Comparison of ENCODE assay signal across 8 cellular contexts in the genomic region with DNA sequence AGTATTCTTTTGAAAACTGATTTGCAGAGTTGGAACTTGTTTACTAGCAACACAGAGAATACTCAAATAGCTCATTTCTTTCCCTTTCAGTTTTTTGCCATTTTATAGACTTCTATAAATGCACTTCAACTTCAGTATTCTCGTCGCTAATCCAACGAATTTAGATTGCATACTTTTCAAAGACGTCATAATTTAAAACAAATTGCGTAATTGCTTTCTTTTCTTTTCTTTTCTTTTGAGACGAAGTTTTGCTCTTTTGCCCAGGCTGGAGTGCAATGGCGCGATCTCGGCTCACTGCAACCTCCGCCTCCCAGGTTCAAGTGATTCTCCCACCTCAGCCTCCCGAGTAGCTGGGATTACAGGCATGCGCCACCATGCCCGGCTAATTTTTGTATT. TPM values are rescaled to one million over a fixed set of nuclear protein-coding genes. Genes with fewer than 3 reads are reported as not detected.
A peak's percentile ranks its signal among the peaks of the same experiment; 100 is the strongest.
DNase-seq lines count a peak whose midpoint lies in the region; ATAC-seq and TF ChIP-seq lines count a peak whose summit lies in the region.
"Not testable (repeated sequence)": the region's sequence is repeated elsewhere in the genome, so short reads cannot be mapped to it uniquely, and the experiment has no call there.

No MANE protein-coding gene starts in this region.

- not testable (repeated sequence) for H3K9me2 ChIP-seq in DOHH2 (replicated peaks; ENCODE audit: control insufficient read depth, low read length); PC-3 (replicated peaks; ENCODE audit: low read length)

- H3K36me3 Mint-ChIP-seq in activated T-cell treated with anti-CD3 and anti-CD28 coated beads, Interleukin-2, amount 50 U/mL, for 72 hours (ENCODE audit: insufficient read depth in 2 of 2); naive thymus-derived CD4-positive, alpha-beta T cell: not testable (repeated sequence)

- not testable (repeated sequence) for TF ChIP-seq CTCF in DOHH2 (IDR thresholded peaks at IDR 0.05; ENCODE audit: low read depth, low read length, poor library complexity, severe bottlenecking); PC-3 (conservative IDR thresholded peaks at IDR 0.05; ENCODE audit: low read depth, low read length); dorsolateral prefrontal cortex (IDR thresholded peaks at IDR 0.05 in 54 of 56, conservative IDR thresholded peaks at IDR 0.05 in 2 of 56; ENCODE audit: low read depth in 1 of 56, partially characterized antibody in 56 of 56); right atrium auricular region (IDR thresholded peaks at IDR 0.05); uterus (IDR thresholded peaks at IDR 0.05)

- H3K27me3 ChIP-seq in DOHH2 (ENCODE audit: control insufficient read depth, low read length), result 0 out of 2 replicates have a peak, but pooled peaks cover 11% of the 10 kb centered on the region
- H3K27me3 ChIP-seq in PC-3 (ENCODE audit: low read length); dorsolateral prefrontal cortex; right atrium auricular region; naive thymus-derived CD4-positive, alpha-beta T cell (ENCODE audit: control insufficient read depth in 2 of 2, insufficient read depth in 2 of 2, low read length in 2 of 2); skeletal muscle tissue (ENCODE audit: control insufficient read depth in 3 of 3, insufficient read depth in 3 of 3, low read length in 3 of 3); uterus: not testable (repeated sequence)

- not testable (repeated sequence) for H3F3A ChIP-seq in DOHH2 (ENCODE audit: control insufficient read depth, insufficient read depth); PC-3 (ENCODE audit: low read length, unreplicated experiment)

- CTCF ChIA-PET in PC-3 (lab: Charles Lee), result not testable (repeated sequence)
- CTCF ChIA-PET in naive thymus-derived CD4-positive, alpha-beta T cell (lab: Charles Lee), result interaction anchor here (1.5 kb wide), 1 partner anchor 55 kb away, joined by 3 read pairs; no protein-coding TSS in a partner anchor

- H3K36me3 ChIP-seq in DOHH2 (ENCODE audit: control insufficient read depth, low read length); PC-3 (ENCODE audit: low read depth, low read length); right atrium auricular region; naive thymus-derived CD4-positive, alpha-beta T cell (ENCODE audit: control insufficient read depth in 2 of 3, insufficient read depth in 3 of 3, low read length in 3 of 3); skeletal muscle tissue (ENCODE audit: control insufficient read depth in 3 of 3, insufficient read depth in 3 of 3, low read length in 3 of 3); uterus: not testable (repeated sequence)

- BruUV-seq in PC-3 (replicated peaks; lab: Mats Ljungman, UMichigan), result not testable (repeated sequence)

- peak overlapping the region; percentile 99 for H3K4me3 ChIP-seq in DOHH2 (ENCODE audit: low read length)
- H3K4me3 ChIP-seq in PC-3 (ENCODE audit: low read length), result peak overlapping the region; percentile 86
- peak overlapping the region in 53 of 59 donors; percentile 61 to 96 (median 85) for H3K4me3 ChIP-seq in dorsolateral prefrontal cortex
- not testable (repeated sequence) for H3K4me3 ChIP-seq in right atrium auricular region; naive thymus-derived CD4-positive, alpha-beta T cell (ENCODE audit: low read length)
- peak overlapping the region in 1 of 3 donors; percentile 94 for H3K4me3 ChIP-seq in skeletal muscle tissue (ENCODE audit: low read length in 3 of 3)
- H3K4me3 ChIP-seq in uterus, result peak overlapping the region in 1 of 2 donors; percentile 100

- H3K4me1 ChIP-seq in DOHH2 (ENCODE audit: control insufficient read depth, low read length) (peaks cover 30% of the 10 kb centered on the region), PC-3 (ENCODE audit: insufficient read depth, low read length) (peaks cover 14% of the 10 kb centered on the region), right atrium auricular region (peaks cover 0 to 30% of the 10 kb centered on the region in 2 donors), skeletal muscle tissue (ENCODE audit: control insufficient read depth in 3 of 3, insufficient read depth in 3 of 3, low read length in 3 of 3) (peaks cover 12 to 26% (median 19%) of the 10 kb centered on the region in 3 donors)
- H3K4me1 ChIP-seq in naive thymus-derived CD4-positive, alpha-beta T cell (ENCODE audit: control insufficient read depth in 2 of 2, insufficient read depth in 2 of 2, low read length in 2 of 2); uterus: not testable (repeated sequence)

- not testable (repeated sequence) for DNase-seq in PC-3; activated T-cell treated with anti-CD3 and anti-CD28 coated beads, Interleukin-2, amount 50 U/mL, for 72 hours; dorsolateral prefrontal cortex; right atrium auricular region (ENCODE audit: low spot score); naive thymus-derived CD4-positive, alpha-beta T cell; uterus

- intact Hi-C loops in PC-3 (cut with micrococcal nuclease), result loop anchor here (10.0 kb wide), 1 partner anchor 406 kb away; no protein-coding TSS in a partner anchor
- intact Hi-C loops in dorsolateral prefrontal cortex (cut with DNase I), result loop anchor here (2.0 to 5.0 kb wide), 2 partner anchors 309 to 310 kb away; a partner anchor contains a TSS
- intact Hi-C loops in naive thymus-derived CD4-positive, alpha-beta T cell (cut with micrococcal nuclease), result loop anchor here (2.0 to 10.0 kb wide), 6 partner anchors 336 to 1826 kb away; a partner anchor contains a TSS
- intact Hi-C loops in uterus (cut with DNase I; ENCODE audit: low total_unique reads), result not testable (repeated sequence)

- POLR2A ChIA-PET in PC-3 (lab: Charles Lee; ENCODE audit: unreplicated experiment), result not testable (repeated sequence)
- POLR2A ChIA-PET in naive thymus-derived CD4-positive, alpha-beta T cell (lab: Charles Lee), result interaction anchor here (0.6 to 1.9 kb wide), 4 partner anchors 12 to 311 kb away, joined by 3 to 12 read pairs (median 4); a partner anchor contains a TSS

- not testable (repeated sequence) for ATAC-seq in PC-3; activated T-cell treated with anti-CD3 and anti-CD28 coated beads, Interleukin-2, amount 50 U/mL, for 72 hours (replicated peaks in 1 of 2); naive thymus-derived CD4-positive, alpha-beta T cell

- peak overlapping the region; percentile 59 to 68 for H3K4me3 Mint-ChIP-seq in activated T-cell treated with anti-CD3 and anti-CD28 coated beads, Interleukin-2, amount 50 U/mL, for 72 hours
- peak overlapping the region in 6 of 10 donors; percentile 20 to 94 (median 76) for H3K4me3 Mint-ChIP-seq in naive thymus-derived CD4-positive, alpha-beta T cell

- peak overlapping the region; percentile 43 for H3K27ac Mint-ChIP-seq in activated T-cell treated with anti-CD3 and anti-CD28 coated beads, Interleukin-2, amount 50 U/mL, for 72 hours
- H3K27ac Mint-ChIP-seq in naive thymus-derived CD4-positive, alpha-beta T cell, result peak overlapping the region in 8 of 9 donors; percentile 94 to 99 (median 99)

- peak overlapping the region; percentile 63; the same call in 1 of the 2 replicates for H3K9ac ChIP-seq in PC-3 (ENCODE audit: low read length)
- H3K9ac ChIP-seq in skeletal muscle tissue (ENCODE audit: low read depth in 1 of 3, low read length in 3 of 3), result peak overlapping the region; percentile 85 to 93 (median 93)

- peak overlapping the region; percentile 85 for H2AFZ ChIP-seq in PC-3 (ENCODE audit: low read length)

- H3K4me2 ChIP-seq in DOHH2 (ENCODE audit: low read length), result peak overlapping the region; percentile 75
- H3K4me2 ChIP-seq in PC-3 (ENCODE audit: low read length), result peak overlapping the region; percentile 95

- H3K27ac ChIP-seq in DOHH2 (ENCODE audit: low read depth, low read length); PC-3 (ENCODE audit: low read length): not testable (repeated sequence)
- H3K27ac ChIP-seq in dorsolateral prefrontal cortex, result peak overlapping the region; percentile 86 to 100 (median 96)
- H3K27ac ChIP-seq in right atrium auricular region, result peak overlapping the region; percentile 95 to 99
- H3K27ac ChIP-seq in naive thymus-derived CD4-positive, alpha-beta T cell (ENCODE audit: low read depth, low read length), result peak overlapping the region; percentile 83
- peak overlapping the region; percentile 86 for H3K27ac ChIP-seq in skeletal muscle tissue (ENCODE audit: low read depth, low read length)
- peak overlapping the region; percentile 91 to 99 for H3K27ac ChIP-seq in uterus

- not testable (repeated sequence) for H3K27me3 Mint-ChIP-seq in activated T-cell treated with anti-CD3 and anti-CD28 coated beads, Interleukin-2, amount 50 U/mL, for 72 hours (ENCODE audit: low read depth); naive thymus-derived CD4-positive, alpha-beta T cell

- H3K79me2 ChIP-seq in DOHH2 (ENCODE audit: control insufficient read depth, low read length) (peaks cover 33% of the 10 kb centered on the region), PC-3 (ENCODE audit: low read length) (peaks cover 32% of the 10 kb centered on the region)

- TF ChIP-seq POLR2A in uterus (IDR thresholded peaks at IDR 0.05), result not testable (repeated sequence)

- peaks cover 17% of the 10 kb centered on the region; the same call in 1 of the 2 replicates for H4K20me1 ChIP-seq in DOHH2 (ENCODE audit: control insufficient read depth, insufficient read depth, low read depth, low read length)
- not testable (repeated sequence) for H4K20me1 ChIP-seq in PC-3 (ENCODE audit: low read length)

- peaks cover 41% of the 10 kb centered on the region for H3K4me1 Mint-ChIP-seq in activated T-cell treated with anti-CD3 and anti-CD28 coated beads, Interleukin-2, amount 50 U/mL, for 72 hours (ENCODE audit: low read depth)
- H3K4me1 Mint-ChIP-seq in naive thymus-derived CD4-positive, alpha-beta T cell, result peaks cover 19 to 36% (median 33%) of the 10 kb centered on the region in 7 donors

- H3K9me3 Mint-ChIP-seq in activated T-cell treated with anti-CD3 and anti-CD28 coated beads, Interleukin-2, amount 50 U/mL, for 72 hours; naive thymus-derived CD4-positive, alpha-beta T cell: not testable (repeated sequence)

- H3K9me3 ChIP-seq in DOHH2 (ENCODE audit: control insufficient read depth, insufficient read depth, low read length); PC-3 (ENCODE audit: low read length); right atrium auricular region; naive thymus-derived CD4-positive, alpha-beta T cell (ENCODE audit: control insufficient read depth in 2 of 3, low read length in 3 of 3); skeletal muscle tissue (ENCODE audit: control insufficient read depth in 3 of 3, low read length in 3 of 3); uterus: not testable (repeated sequence)

RNA-seq across cellular contexts. Expression of a gene that starts 1.2 kb away (rescaled TPM):
- total RNA-seq in PC-3 (2014; rRNA removed) (17.9 and 29.0 TPM in 2 replicates), dorsolateral prefrontal cortex (10 to 100 TPM; 47.8 to 91.4 (median 67.5) TPM), right atrium auricular region (10 to 100 TPM; 22.3 to 26.4 TPM), skeletal muscle tissue (59.0 TPM), uterus (100 to 1,000 TPM in 1 of 4 donors, 10 to 100 TPM in 3; 20.7 to 132 (median 65.4) TPM)
- 10 to 100 TPM; 39.8 to 51.4 TPM for total RNA-seq in activated T-cell treated with anti-CD3 and anti-CD28 coated beads, Interleukin-2, amount 50 U/mL, for 72 hours
- total RNA-seq in naive thymus-derived CD4-positive, alpha-beta T cell, result 10 to 100 TPM; 40.9 to 72.5 (median 54.7) TPM
- polyA plus RNA-seq in naive thymus-derived CD4-positive, alpha-beta T cell, result 10 to 100 TPM; 23.1 to 27.0 TPM
